33 cellular contexts compared by ENCODE assay signal in genomic region chr7:8567626-8568025, GRCh38.
"Had no signal": no experiment of that assay in that cellular context is flagged by ENCODE, and none has a peak within 500 bp of the region (broad histone marks: within the 10 kb centered on the region; RNA-seq: fewer than 3 reads in every experiment).

No MANE protein-coding gene starts in this region.

- DNase-seq: Karpas-422, Kasumi-1, MG63, MM.1S, MV-4-11, NCI-H1048, NCI-H1092, NCI-H1092 treated with DMSO at 0.1 percent for 48 hours, NCI-H1105, NCI-H1105 treated with DMSO at 0.1 percent for 48 hours, NCI-H1417, NCI-H1417 treated with DMSO at 0.1 percent for 48 hours, NCI-H1436, NCI-H1436 treated with DMSO at 0.1 percent for 48 hours, NCI-H146, NCI-H1694, NCI-H1694 treated with DMSO at 0.1 percent for 48 hours, NCI-H187, NCI-H187 treated with DMSO at 0.1 percent for 48 hours, NCI-H1930, NCI-H2029, NCI-H2029 treated with DMSO at 0.1 percent for 48 hours, NCI-H2081, NCI-H2081 treated with DMSO at 0.1 percent for 48 hours, NCI-H2107, NCI-H2171, NCI-H2171 treated with DMSO at 0.1 percent for 48 hours, NCI-H2227 treated with DMSO at 0.1 percent for 48 hours, NCI-H226, NCI-H345, NCI-H446, NCI-H446 treated with DMSO at 0.1 percent for 48 hours, NCI-H510A had no signal
